ENCODE assay signal across 10 cellular contexts in the genomic region with DNA sequence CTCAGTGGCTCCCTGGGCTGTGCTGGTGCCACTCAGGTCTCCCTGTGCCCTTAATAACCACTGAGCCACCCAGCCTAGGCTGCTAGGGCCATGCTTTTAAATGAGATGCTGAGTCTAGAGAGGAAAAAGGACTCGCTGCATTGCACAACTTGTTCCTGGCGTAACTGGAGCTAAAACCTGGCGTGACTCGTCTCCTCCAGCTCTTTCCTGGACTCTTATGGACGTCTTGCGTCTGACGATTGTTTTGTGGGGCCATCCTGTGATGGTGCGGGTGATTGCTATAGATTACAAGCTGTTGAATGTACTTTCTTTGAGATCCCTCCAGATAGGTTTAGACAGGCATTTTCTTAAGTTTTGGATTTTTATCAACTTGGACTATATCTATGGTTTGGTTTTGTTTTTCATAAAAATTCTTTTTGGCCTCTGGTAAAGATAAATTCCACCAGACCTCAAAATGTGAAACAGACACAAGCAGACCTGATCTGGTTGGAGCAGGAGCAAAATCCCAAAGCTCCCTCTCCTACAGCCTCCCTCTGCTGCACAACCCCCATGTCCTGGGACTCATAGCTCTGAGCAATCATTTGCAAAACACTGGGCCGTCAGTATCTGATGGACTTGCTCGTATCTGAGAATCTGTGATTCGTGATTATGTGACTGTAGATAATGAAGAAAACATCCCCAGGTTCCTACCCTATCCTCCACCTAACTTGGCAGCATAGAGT.
DNase-seq lines count a peak whose midpoint lies in the region; ATAC-seq and TF ChIP-seq lines count a peak whose summit lies in the region.
"Had no signal": no experiment of that assay in that cellular context is flagged by ENCODE, and none has a peak within 500 bp of the region (broad histone marks: within the 10 kb centered on the region; RNA-seq: fewer than 3 reads in every experiment).

No MANE protein-coding gene starts in this region.

- intact Hi-C loops in posterior vena cava (cut with DNase I): no loop called here

- peak; percentile 93 for DNase-seq in AG09319 (ENCODE audit: extremely low read depth, low read depth)
- DNase-seq in posterior vena cava (ENCODE audit: low spot score): peak; percentile 69
- DNase-seq in cerebellar cortex (ENCODE audit: low spot score): no peak
- DNase-seq in stimulated activated CD4-positive, alpha-beta T cell treated with anti-CD3 and anti-CD28 coated beads, Interleukin-2, amount 100 ng/mL, for 48 hours: no peak
- DNase-seq: CD4-positive, CD25-positive, alpha-beta regulatory T cell; NCI-H526 treated with DMSO at 0.1 percent for 48 hours had no signal

- 34 to 79% (median 35%) methylated on average over 11 of the region's 11 CpGs for WGBS in adipose tissue, 3 donors
- 55 to 82% methylated on average over 11 of the region's 11 CpGs for WGBS in gastroesophageal sphincter (ENCODE audit: low coverage in 1 of 2), 2 donors

- ATAC-seq in gastroesophageal sphincter (peak; percentile 79), GM21723 (IDR thresholded peaks at IDR 0.05; ENCODE audit: unreplicated experiment) (no peak), GM18502 (IDR thresholded peaks at IDR 0.05; ENCODE audit: poor library complexity, unreplicated experiment) (no peak)

- no peaks in the 10 kb centered on the region for H3K27me3 ChIP-seq in gastroesophageal sphincter

- peak overlapping the region; percentile 32 for H3K27ac ChIP-seq in adipose tissue (ENCODE audit: low read depth, low read length)
- peak overlapping the region; percentile 79 to 90 (median 88) for H3K27ac ChIP-seq in gastroesophageal sphincter

- H3K4me3 ChIP-seq in gastroesophageal sphincter: peak overlapping the region in 1 of 2 donors; percentile 32

- no peaks in the 10 kb centered on the region for H3K9me3 ChIP-seq in gastroesophageal sphincter

- peaks cover 0 to 86% (median 39%) of the 10 kb centered on the region in 3 donors for H3K4me1 ChIP-seq in gastroesophageal sphincter

- TF ChIP-seq CTCF in AG09319 (IDR thresholded peaks at IDR 0.05; ENCODE audit: low read depth, low read length) (no peak), gastroesophageal sphincter (IDR thresholded peaks at IDR 0.05) (no peak)

- no peaks in the 10 kb centered on the region for H3K36me3 ChIP-seq in gastroesophageal sphincter

- no peak for TF ChIP-seq EP300 in gastroesophageal sphincter (IDR thresholded peaks at IDR 0.05)

- TF ChIP-seq POLR2A in gastroesophageal sphincter (IDR thresholded peaks at IDR 0.05): no peak

Comparison
In these comparisons a context has a peak if more than half of its experiments do, and no peak if none do; other contexts are left out.
1. DNase-seq: peak in AG09319 (single experiment) and posterior vena cava (single experiment); none in cerebellar cortex (single experiment) and stimulated activated CD4-positive, alpha-beta T cell treated with anti-CD3 and anti-CD28 coated beads, Interleukin-2, amount 100 ng/mL, for 48 hours (0 of 2).